Comparison of ENCODE assay signal across 18 cellular contexts in the genomic region with DNA sequence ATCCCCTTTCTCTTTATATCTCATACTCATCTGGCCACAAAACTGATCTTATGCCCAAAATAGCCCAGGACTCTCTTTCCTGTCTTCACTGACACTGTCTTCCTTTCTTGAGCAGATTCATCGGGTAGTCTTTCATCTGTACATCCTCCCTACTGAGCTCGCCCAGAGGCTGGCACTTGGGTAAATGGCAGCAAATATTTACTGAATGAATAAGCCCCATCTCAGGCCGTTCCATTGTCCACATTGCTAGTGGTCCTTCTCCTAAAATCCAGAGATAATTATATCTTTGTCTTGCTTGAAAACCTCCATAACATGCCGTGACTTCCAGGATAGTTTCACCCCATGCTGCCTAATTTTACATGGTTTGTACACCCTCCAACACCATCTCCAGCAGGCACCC.
"Had no signal": no experiment of that assay in that cellular context is flagged by ENCODE, and none has a peak within 500 bp of the region (broad histone marks: within the 10 kb centered on the region; RNA-seq: fewer than 3 reads in every experiment).

No MANE protein-coding gene starts in this region.

- H3K4me3 Mint-ChIP-seq: activated CD8-positive, alpha-beta T cell treated with anti-CD3 and anti-CD28 coated beads for 36 hours; activated T-helper 17 cell treated with anti-CD3 and anti-CD28 coated beads, Interleukin-2, amount 50 U/mL, for 72 hours; endodermal cell; naive thymus-derived CD8-positive, alpha-beta T cell; stimulated activated naive CD8-positive, alpha-beta T cell treated with anti-CD3 and anti-CD28 coated beads, Interleukin-15, amount 100 ng/mL, for 72 hours had no signal

- H3K4me1 Mint-ChIP-seq: activated T-helper 17 cell treated with anti-CD3 and anti-CD28 coated beads, Interleukin-2, amount 50 U/mL, for 72 hours had no signal

- DNase-seq: activated CD4-positive, alpha-beta T cell treated with anti-CD3 and anti-CD28 coated beads for 48 hours; activated CD4-positive, CD25-positive, alpha-beta regulatory T cell; activated CD8-positive, alpha-beta T cell treated with anti-CD3 and anti-CD28 coated beads for 36 hours; activated naive CD4-positive, alpha-beta T cell; activated T-cell treated with anti-CD3 and anti-CD28 coated beads, Interleukin-2, amount 50 U/mL, for 1 hour; body of pancreas; central memory CD4-positive, alpha-beta T cell; endodermal cell; foreskin fibroblast; hippocampal formation; islet precursor cell; left colon; naive thymus-derived CD8-positive, alpha-beta T cell; psoas muscle; right cardiac atrium; stimulated activated naive CD8-positive, alpha-beta T cell treated with anti-CD3 and anti-CD28 coated beads, Interleukin-15, amount 100 ng/mL, for 72 hours; trophoblast cell had no signal

- ATAC-seq: activated CD8-positive, alpha-beta T cell treated with anti-CD3 and anti-CD28 coated beads for 36 hours; activated T-helper 17 cell treated with anti-CD3 and anti-CD28 coated beads, Interleukin-2, amount 50 U/mL, for 72 hours; body of pancreas; left colon; naive thymus-derived CD8-positive, alpha-beta T cell; psoas muscle; right cardiac atrium; stimulated activated naive CD8-positive, alpha-beta T cell treated with anti-CD3 and anti-CD28 coated beads, Interleukin-15, amount 100 ng/mL, for 72 hours had no signal

- H3K27me3 Mint-ChIP-seq: stimulated activated naive CD8-positive, alpha-beta T cell treated with anti-CD3 and anti-CD28 coated beads, Interleukin-15, amount 100 ng/mL, for 72 hours had no signal

- H3K27ac Mint-ChIP-seq: activated CD8-positive, alpha-beta T cell treated with anti-CD3 and anti-CD28 coated beads for 36 hours; activated T-helper 17 cell treated with anti-CD3 and anti-CD28 coated beads, Interleukin-2, amount 50 U/mL, for 72 hours; endodermal cell; naive thymus-derived CD8-positive, alpha-beta T cell; stimulated activated naive CD8-positive, alpha-beta T cell treated with anti-CD3 and anti-CD28 coated beads, Interleukin-15, amount 100 ng/mL, for 72 hours had no signal
